9 cellular contexts compared by ENCODE assay signal in the genomic region with DNA sequence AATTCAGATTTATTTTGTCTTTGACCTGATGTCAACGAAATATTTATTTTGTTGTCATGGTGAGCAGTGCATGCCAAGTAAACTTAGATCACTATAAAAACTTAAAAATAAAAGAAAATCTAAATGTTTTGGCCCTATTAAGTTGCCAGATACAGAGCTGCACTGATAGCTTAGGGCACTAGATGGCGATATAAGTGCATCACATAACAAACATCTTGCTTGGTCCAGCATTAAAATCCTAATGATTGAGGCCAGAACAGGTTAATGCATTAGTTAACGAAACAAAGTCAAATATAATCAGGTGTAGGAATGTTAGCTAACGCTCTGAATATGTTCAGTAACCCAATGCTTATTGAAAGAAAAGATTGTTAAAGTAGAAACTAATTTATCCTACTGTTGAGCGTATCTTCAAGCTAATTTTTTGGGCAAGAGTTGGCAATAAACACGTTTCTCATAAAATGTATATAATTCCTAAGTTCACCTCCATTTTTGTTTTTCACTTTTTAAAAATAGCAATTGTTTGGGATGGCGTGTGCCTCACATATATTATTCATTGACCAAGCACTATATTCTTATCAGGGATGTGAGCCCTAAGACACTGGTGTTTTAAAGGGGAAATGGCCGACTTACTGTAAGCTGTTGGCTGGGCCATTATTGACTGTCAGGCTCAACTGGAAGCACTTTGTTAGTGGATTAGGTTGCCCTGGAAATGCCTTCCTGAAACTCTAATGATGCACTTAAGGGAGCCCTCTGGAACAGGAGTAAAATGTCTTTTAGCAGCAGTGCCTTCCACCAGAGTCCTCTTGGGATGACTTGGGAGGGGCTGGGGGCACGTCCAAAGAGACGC. TPM values are rescaled to one million over a fixed set of nuclear protein-coding genes. Genes with fewer than 3 reads are reported as not detected.
A peak's percentile ranks its signal among the peaks of the same experiment; 100 is the strongest.
DNase-seq lines count a peak whose midpoint lies in the region; ATAC-seq, FAIRE-seq and TF ChIP-seq lines count a peak whose summit lies in the region.
"Had no signal": no experiment of that assay in that cellular context is flagged by ENCODE, and none has a peak within 500 bp of the region (broad histone marks: within the 10 kb centered on the region; RNA-seq: fewer than 3 reads in every experiment).

No MANE protein-coding gene starts in this region.

- peaks cover 5% of the 10 kb centered on the region for H3K4me1 Mint-ChIP-seq in stimulated activated effector memory CD8-positive, alpha-beta T cell treated with anti-CD3 and anti-CD28 coated beads, Interleukin-12 subunit alpha, Interleukin-12 subunit beta, amount 100 ng/mL, for 72 hours

- TF ChIP-seq RAD21 in GM12878 (IDR thresholded peaks at IDR 0.05; ENCODE audit: insufficient read depth, low read depth, low read length), result peak; percentile 92

- 32% methylated on average over 10 of the region's 10 CpGs for whole genome bisulfite sequencing in GM12878 (ENCODE audit: insufficient coverage, insufficient replicate concordance, low lambda C conversion rate, missing lambda C conversion rate)

- H3K9ac ChIP-seq in OCI-LY1 (ENCODE audit: low read length) (no peak overlapping the region), GM12878 (ENCODE audit: control insufficient read depth, insufficient read depth, low read length) (no peak overlapping the region)
- H3K9ac ChIP-seq: BLaER1 had no signal

- POLR2A ChIA-PET in GM12878 (lab: Charles Lee), result no interaction called here

- H3K4me3 ChIP-seq in OCI-LY1 (ENCODE audit: low read depth, low read length, poor library complexity, severe bottlenecking) (no peak overlapping the region), GM12878 (no peak overlapping the region)
- H3K4me3 ChIP-seq: BLaER1 had no signal

- H3K27ac ChIP-seq in OCI-LY1 (ENCODE audit: low read depth, low read length, poor library complexity, severe bottlenecking) (no peak overlapping the region), GM12878 (ENCODE audit: control insufficient read depth, insufficient read depth) (no peak overlapping the region)
- H3K27ac ChIP-seq: BLaER1 had no signal

- TF ChIP-seq POLR2A in GM12878 (IDR thresholded peaks at IDR 0.05; ENCODE audit: low read depth, low read length), result no peak

- CTCF ChIA-PET in GM12878 (lab: Yijun Ruan, JAX), result interaction anchor here (0.5 to 3.7 kb wide), 33 partner anchors 8 to 1926 kb away, joined by 3 to 53 read pairs (median 4); no protein-coding TSS in a partner anchor

- no TSS peak for BruUV-seq in GM12878 (replicated peaks; lab: Mats Ljungman, UMichigan)

- no peaks in the 10 kb centered on the region for H3K9me3 Mint-ChIP-seq in stimulated activated effector memory CD8-positive, alpha-beta T cell treated with anti-CD3 and anti-CD28 coated beads, Interleukin-12 subunit alpha, Interleukin-12 subunit beta, amount 100 ng/mL, for 72 hours

- H3K36me3 Mint-ChIP-seq in stimulated activated effector memory CD8-positive, alpha-beta T cell treated with anti-CD3 and anti-CD28 coated beads, Interleukin-12 subunit alpha, Interleukin-12 subunit beta, amount 100 ng/mL, for 72 hours, result no peaks in the 10 kb centered on the region

- H3K9me2 ChIP-seq in OCI-LY1 (ENCODE audit: low read depth, low read length), result no peaks in the 10 kb centered on the region

- H3K4me1 ChIP-seq in OCI-LY1 (ENCODE audit: insufficient read depth, low read length, severe bottlenecking) (no peaks in the 10 kb centered on the region), GM12878 (ENCODE audit: control insufficient read depth, insufficient read depth, low read length) (no peaks in the 10 kb centered on the region)
- H3K4me1 ChIP-seq: BLaER1 had no signal

- no peak overlapping the region for H3K27ac Mint-ChIP-seq in stimulated activated effector memory CD8-positive, alpha-beta T cell treated with anti-CD3 and anti-CD28 coated beads, Interleukin-12 subunit alpha, Interleukin-12 subunit beta, amount 100 ng/mL, for 72 hours

- FAIRE-seq in GM12878 (lab: Jason Lieb, UNC), result peak; percentile 86

- TF ChIP-seq EP300 in GM12878 (IDR thresholded peaks at IDR 0.05; ENCODE audit: borderline replicate concordance in 1 of 2, control insufficient read depth in 1 of 2, low read depth in 2 of 2, low read length in 2 of 2), result no peak

- no peaks in the 10 kb centered on the region for H3K79me2 ChIP-seq in OCI-LY1 (ENCODE audit: insufficient read depth, low read length)
- H3K79me2 ChIP-seq in GM12878 (ENCODE audit: control insufficient read depth, insufficient read depth, low read length), result no peaks in the 10 kb centered on the region

- no peaks in the 10 kb centered on the region for H3K36me3 ChIP-seq in OCI-LY1 (ENCODE audit: insufficient read depth, low read length)
- no peaks in the 10 kb centered on the region for H3K36me3 ChIP-seq in GM12878 (ENCODE audit: control insufficient read depth in 2 of 2, insufficient read depth in 2 of 2, low read length in 1 of 2)
- H3K36me3 ChIP-seq: BLaER1 had no signal

- H3K4me3 Mint-ChIP-seq in stimulated activated effector memory CD8-positive, alpha-beta T cell treated with anti-CD3 and anti-CD28 coated beads, Interleukin-12 subunit alpha, Interleukin-12 subunit beta, amount 100 ng/mL, for 72 hours, result no peak overlapping the region

- H3K9me3 ChIP-seq in OCI-LY1 (ENCODE audit: low read length) (no peaks in the 10 kb centered on the region), GM12878 (replicated peaks; ENCODE audit: control insufficient read depth, insufficient read depth, low read length) (no peaks in the 10 kb centered on the region)
- H3K9me3 ChIP-seq: BLaER1 had no signal

- DNase-seq in NCI-H1417 (lab: John Stamatoyannopoulos, UW) (peak; percentile 27 to 79 (median 73)), NCI-H1417 treated with DMSO at 0.1 percent for 48 hours (lab: John Stamatoyannopoulos, UW) (no peak), GM20000 (ENCODE audit: low spot score) (peak; percentile 58), GM12878 (ENCODE audit: low read depth, low spot score) (no peak), iPS-NIHi11 (ENCODE audit: low spot score) (peak; percentile 37)
- DNase-seq in stimulated activated effector memory CD8-positive, alpha-beta T cell treated with anti-CD3 and anti-CD28 coated beads, Interleukin-12 subunit alpha, Interleukin-12 subunit beta, amount 100 ng/mL, for 72 hours (ENCODE audit: low spot score in 2 of 2), result no peak

- TF ChIP-seq CTCF in GM20000 (IDR thresholded peaks at IDR 0.05; ENCODE audit: extremely low read depth, missing control alignments) (peak; percentile 82), OCI-LY1 (IDR thresholded peaks at IDR 0.05; ENCODE audit: low read length) (peak; percentile 93), GM12878 (IDR thresholded peaks at IDR 0.05 in 2 of 3, conservative IDR thresholded peaks at IDR 0.05 in 1 of 3; ENCODE audit: control insufficient read depth in 2 of 3, extremely low read depth in 1 of 3, insufficient read depth in 1 of 3, low read depth in 3 of 3, low read length in 3 of 3) (peak; percentile 77 to 82 (median 80))

- RAD21 ChIA-PET in GM12878 (lab: Charles Lee; ENCODE audit: unreplicated experiment), result interaction anchor here (0.7 to 2.4 kb wide), 8 partner anchors 10 to 1927 kb away, joined by 3 to 25 read pairs (median 4); no protein-coding TSS in a partner anchor

- no peaks in the 10 kb centered on the region for H3K27me3 ChIP-seq in OCI-LY1 (ENCODE audit: insufficient read depth, low read length)
- H3K27me3 ChIP-seq in GM12878 (replicated peaks in 1 of 2; ENCODE audit: control insufficient read depth in 2 of 2, insufficient read depth in 2 of 2, low read length in 1 of 2), result peaks cover 1 to 11% of the 10 kb centered on the region in 2 experiments
- H3K27me3 ChIP-seq: BLaER1 had no signal

- H3F3A ChIP-seq in OCI-LY1 (ENCODE audit: insufficient read depth, low read length), result no peaks in the 10 kb centered on the region

- H3K4me2 ChIP-seq in OCI-LY1 (ENCODE audit: low read length) (no peak overlapping the region), GM12878 (ENCODE audit: control insufficient read depth, insufficient read depth) (no peak overlapping the region)
- H3K4me2 ChIP-seq: BLaER1 had no signal

- ATAC-seq in HG03571 (IDR thresholded peaks at IDR 0.05; ENCODE audit: unreplicated experiment) (peak; percentile 79), GM12878 (peak; percentile 92)
- ATAC-seq in stimulated activated effector memory CD8-positive, alpha-beta T cell treated with anti-CD3 and anti-CD28 coated beads, Interleukin-12 subunit alpha, Interleukin-12 subunit beta, amount 100 ng/mL, for 72 hours, result peak; percentile 51

- SMC1A ChIA-PET in GM12878 (lab: Charles Lee; ENCODE audit: uncharacterized antibody, unreplicated experiment), result interaction anchor here (0.6 to 1.9 kb wide), 16 partner anchors 9 to 1909 kb away, joined by 3 to 19 read pairs (median 3); no protein-coding TSS in a partner anchor

- intact Hi-C loops in GM12878 (cut with micrococcal nuclease; ENCODE audit: unreplicated experiment), result loop anchor here (1.0 to 10.0 kb wide), 5 partner anchors 901 to 1851 kb away; no protein-coding TSS in a partner anchor

- H2AFZ ChIP-seq in OCI-LY1 (ENCODE audit: low read length) (no peak overlapping the region), GM12878 (ENCODE audit: control insufficient read depth, low read depth, low read length) (no peak overlapping the region)

- H4K20me1 ChIP-seq in OCI-LY1 (ENCODE audit: insufficient read depth, low read length) (no peaks in the 10 kb centered on the region), GM12878 (ENCODE audit: control insufficient read depth, insufficient read depth) (no peaks in the 10 kb centered on the region)
- H4K20me1 ChIP-seq: BLaER1 had no signal

- in situ Hi-C loops in GM12878 (cut with MboI), result loop anchor here (5.0 to 10.0 kb wide), 2 partner anchors 1031 to 1623 kb away; no protein-coding TSS in a partner anchor

RNA-seq across cellular contexts. Expression of a gene that starts 33.3 kb away (rescaled TPM):
- total RNA-seq in GM12878 (2013; cell fraction: nucleolus; rRNA removed), result 1.1 and 1.2 TPM in 2 replicates
- total RNA-seq in GM12878 (2014; rRNA removed) (0.06 and 0.11 TPM in 2 replicates), GM12878 (2014; rRNA removed; fragmentation: Illumina TruSeq; extraction: Trizol) (0.04 and 0.14 TPM in 2 replicates), GM12878 (2021) (0.10 and 0.19 TPM in 2 replicates)
- not detected for polyA plus RNA-seq in GM12878 (2011; ENCODE audit: low read depth)
- polyA plus RNA-seq in GM12878 (2011; rRNA removed) (0.10 and 0.19 TPM in 2 replicates), GM12878 (2014; fragmentation: Illumina TruSeq; extraction: Trizol) (0.03 TPM in 2 replicates), GM12878 (2014; fragmentation: Nextera tagmentation; extraction: Ambion mirVana) (under 1 TPM in 1 of 2 experiments, not detected in 1; 0.03 TPM), GM12878 (2014; rRNA removed) (0.09 TPM in 2 replicates), GM12878 (2016; fragmentation: Nextera tagmentation; extraction: Ambion mirVana) (not detected)
- polyA plus RNA-seq in GM12878 (2011; cell fraction: cytosol; rRNA removed), result 0.07 and 0.09 TPM in 2 replicates
- 0.06 and 0.16 TPM in 2 replicates for polyA plus RNA-seq in GM12878 (2011; cell fraction: nucleus; rRNA removed)
- 0.07 TPM in 1 of 2 replicates, not detected in the other for polyA plus RNA-seq in GM12878 (2012)
- polyA minus RNA-seq in GM12878 (2011; rRNA and poly(A)+ RNA removed), result 0.26 and 0.59 TPM in 2 replicates
- not detected in 2 replicates for polyA minus RNA-seq in GM12878 (2011; cell fraction: cytosol; rRNA and poly(A)+ RNA removed)
- polyA minus RNA-seq in GM12878 (2011; cell fraction: nucleus; rRNA and poly(A)+ RNA removed), result 0.48 and 0.60 TPM in 2 replicates

RNA-seq across cellular contexts. Expression of a gene that starts 33.5 kb away (rescaled TPM):
- 38.0 and 42.4 TPM in 2 replicates for total RNA-seq in GM12878 (2013; cell fraction: nucleolus; rRNA removed)
- total RNA-seq in GM12878 (2014; rRNA removed), result 24.3 and 26.9 TPM in 2 replicates
- 33.5 and 34.0 TPM in 2 replicates for total RNA-seq in GM12878 (2014; rRNA removed; fragmentation: Illumina TruSeq; extraction: Trizol)
- total RNA-seq in GM12878 (2021), result 25.9 TPM in 2 replicates
- 63.1 TPM for polyA plus RNA-seq in GM12878 (2011; ENCODE audit: low read depth)
- 50.4 and 58.7 TPM in 2 replicates for polyA plus RNA-seq in GM12878 (2011; rRNA removed)
- 24.5 and 41.7 TPM in 2 replicates for polyA plus RNA-seq in GM12878 (2011; cell fraction: cytosol; rRNA removed)
- 9.1 and 11.1 TPM in 2 replicates for polyA plus RNA-seq in GM12878 (2011; cell fraction: nucleus; rRNA removed)
- polyA plus RNA-seq in GM12878 (2012), result 30.5 and 31.8 TPM in 2 replicates
- polyA plus RNA-seq in GM12878 (2014; fragmentation: Illumina TruSeq; extraction: Trizol), result 34.6 and 42.1 TPM in 2 replicates
- 10 to 100 TPM; 25.4 to 47.9 TPM for polyA plus RNA-seq in GM12878 (2014; fragmentation: Nextera tagmentation; extraction: Ambion mirVana)
- polyA plus RNA-seq in GM12878 (2014; rRNA removed), result 19.5 and 20.0 TPM in 2 replicates
- 10 to 100 TPM; 41.5 to 45.5 TPM for polyA plus RNA-seq in GM12878 (2016; fragmentation: Nextera tagmentation; extraction: Ambion mirVana)
- polyA minus RNA-seq in GM12878 (2011; rRNA and poly(A)+ RNA removed), result 31.7 and 63.8 TPM in 2 replicates
- polyA minus RNA-seq in GM12878 (2011; cell fraction: cytosol; rRNA and poly(A)+ RNA removed), result 19.2 and 22.6 TPM in 2 replicates
- polyA minus RNA-seq in GM12878 (2011; cell fraction: nucleus; rRNA and poly(A)+ RNA removed), result 14.0 and 20.1 TPM in 2 replicates

Comparison
In these comparisons a context has a peak if more than half of its experiments do, and no peak if none do; other contexts are left out.
1. DNase-seq: peak in NCI-H1417 (3 of 3), GM20000 (single experiment) and iPS-NIHi11 (single experiment); none in NCI-H1417 treated with DMSO at 0.1 percent for 48 hours (single experiment), GM12878 (single experiment) and stimulated activated effector memory CD8-positive, alpha-beta T cell treated with anti-CD3 and anti-CD28 coated beads, Interleukin-12 subunit alpha, Interleukin-12 subunit beta, amount 100 ng/mL, for 72 hours (0 of 2).
2. Peak in every context shown above with its lines, with median percentiles within 50 percentile points of each other: CTCF ChIP-seq and ATAC-seq.